25 cellular contexts compared by ENCODE assay signal in genomic region chr19:2527716-2528115, GRCh38. TPM values are rescaled to one million over a fixed set of nuclear protein-coding genes. Genes with fewer than 3 reads are reported as not detected.
DNase-seq lines count a peak whose midpoint lies in the region; ATAC-seq and TF ChIP-seq lines count a peak whose summit lies in the region.
"Had no signal": no experiment of that assay in that cellular context is flagged by ENCODE, and none has a peak within 500 bp of the region (broad histone marks: within the 10 kb centered on the region; RNA-seq: fewer than 3 reads in every experiment).

No MANE protein-coding gene starts in this region.

- H3K79me2 ChIP-seq in mammary epithelial cell (ENCODE audit: insufficient read depth, low read length), result no peaks in the 10 kb centered on the region

- no peak for ATAC-seq in activated B cell treated with CpG ODN at 0.5 μM for 24 hours (ENCODE audit: low read depth)
- ATAC-seq in HG03565 (IDR thresholded peaks at IDR 0.05; ENCODE audit: unreplicated experiment), result no peak
- ATAC-seq: GM12878 had no signal

- no peak overlapping the region for H3K4me2 ChIP-seq in mammary epithelial cell (ENCODE audit: insufficient read depth, low read depth, low read length)
- H3K4me2 ChIP-seq: GM23338 had no signal

- H3K4me3 Mint-ChIP-seq in MCF 10A (ENCODE audit: unreplicated experiment) (no peak overlapping the region), HFFc6 (no peak overlapping the region), activated B cell treated with CpG ODN at 0.5 μM for 24 hours (no peak overlapping the region), type B pancreatic cell (no peak overlapping the region)
- H3K4me3 Mint-ChIP-seq: CD4-positive, CD25-positive, alpha-beta regulatory T cell; GM23338 had no signal

- H3K9me3 Mint-ChIP-seq in MCF 10A (ENCODE audit: unreplicated experiment), result no peaks in the 10 kb centered on the region
- H3K9me3 Mint-ChIP-seq in HFFc6, result no peaks in the 10 kb centered on the region
- peaks cover 2% of the 10 kb centered on the region for H3K9me3 Mint-ChIP-seq in activated B cell treated with CpG ODN at 0.5 μM for 24 hours
- H3K9me3 Mint-ChIP-seq in type B pancreatic cell, result peaks cover 7% of the 10 kb centered on the region
- H3K9me3 Mint-ChIP-seq: GM23338 had no signal

- CTCF ChIA-PET in MCF 10A (lab: Yijun Ruan, JAX), result no interaction called here
- CTCF ChIA-PET in mammary epithelial cell (lab: Charles Lee; ENCODE audit: low non-redundant PET), result no interaction called here
- CTCF ChIA-PET in activated B cell treated with CpG ODN at 0.5 μM for 24 hours (lab: Charles Lee), result no interaction called here

- H4K20me1 ChIP-seq in mammary epithelial cell (ENCODE audit: insufficient read depth, low read length), result no peaks in the 10 kb centered on the region

- BruUV-seq in MCF 10A (replicated peaks; lab: Mats Ljungman, UMichigan) (no TSS peak), mammary epithelial cell (replicated peaks; lab: Mats Ljungman, UMichigan) (no TSS peak)

- H3K27ac Mint-ChIP-seq in MCF 10A (ENCODE audit: low read depth, unreplicated experiment) (peak overlapping the region; percentile 63), HFFc6 (peak overlapping the region; percentile 18; the same call in 1 of the 2 replicates), activated B cell treated with CpG ODN at 0.5 μM for 24 hours (peak overlapping the region; percentile 18), type B pancreatic cell (peak overlapping the region; percentile 41)
- H3K27ac Mint-ChIP-seq: CD4-positive, CD25-positive, alpha-beta regulatory T cell; GM23338 had no signal

- DNase-seq in MCF 10A (ENCODE audit: unreplicated experiment) (no peak), mammary epithelial cell (no peak), HFFc6 (no peak), activated B cell treated with CpG ODN at 0.5 μM for 24 hours (no peak), type B pancreatic cell (ENCODE audit: extremely low spot score, unreplicated experiment) (no peak), NCI-H345 treated with DMSO at 0.1 percent for 48 hours (lab: John Stamatoyannopoulos, UW; ENCODE audit: unreplicated experiment) (no peak), NK-92 (lab: John Stamatoyannopoulos, UW; ENCODE audit: unreplicated experiment) (no peak)
- DNase-seq: 8988T; CD4-positive, CD25-positive, alpha-beta regulatory T cell; DMS 273 treated with DMSO at 0.1 percent for 48 hours; DMS79 treated with DMSO at 0.1 percent for 48 hours; KG1; NCI-H1092 treated with DMSO at 0.1 percent for 48 hours; NCI-H1436 treated with DMSO at 0.1 percent for 48 hours; NCI-H2029; NCI-H2227 treated with DMSO at 0.1 percent for 48 hours; NCI-H510A treated with DMSO at 0.1 percent for 48 hours; NCI-H748 treated with DMSO at 0.1 percent for 48 hours; NK-92 treated with Interleukin-12 subunit alpha and Interleukin-12 subunit beta, amount 100 ng/mL, for 24 hours; Right ventricle myocardium superior; SW 1271 had no signal

- dilution Hi-C loops in mammary epithelial cell (cut with HindIII; ENCODE audit: low sequenced_read_pairs), result no loop called here

- no peak overlapping the region for H3K27ac ChIP-seq in mammary epithelial cell (ENCODE audit: insufficient read depth, low read depth, low read length)
- H3K27ac ChIP-seq: HL-60 had no signal

- H3K36me3 Mint-ChIP-seq in MCF 10A (ENCODE audit: insufficient read depth, unreplicated experiment) (no peaks in the 10 kb centered on the region), HFFc6 (ENCODE audit: low read depth) (no peaks in the 10 kb centered on the region), activated B cell treated with CpG ODN at 0.5 μM for 24 hours (ENCODE audit: low read depth) (peaks cover 25% of the 10 kb centered on the region), type B pancreatic cell (peaks cover 4% of the 10 kb centered on the region)
- H3K36me3 Mint-ChIP-seq: CD4-positive, CD25-positive, alpha-beta regulatory T cell had no signal

- TF ChIP-seq CTCF in MCF 10A (IDR thresholded peaks at IDR 0.05; ENCODE audit: unreplicated experiment), result no peak
- TF ChIP-seq CTCF in mammary epithelial cell (conservative IDR thresholded peaks at IDR 0.05 in 1 of 2, IDR thresholded peaks at IDR 0.05 in 1 of 2; ENCODE audit: extremely low read depth in 1 of 2, insufficient read depth in 1 of 2, low read depth in 1 of 2, low read length in 2 of 2), result no peak
- no peak for TF ChIP-seq CTCF in HFFc6 (IDR thresholded peaks at IDR 0.05)
- no peak for TF ChIP-seq CTCF in activated B cell treated with CpG ODN at 0.5 μM for 24 hours (IDR thresholded peaks at IDR 0.05)
- no peak for TF ChIP-seq CTCF in type B pancreatic cell (conservative IDR thresholded peaks at IDR 0.05)

- H3K9me3 ChIP-seq in mammary epithelial cell (replicated peaks; ENCODE audit: insufficient read depth, low read length), result no peaks in the 10 kb centered on the region

- H3K27me3 Mint-ChIP-seq in MCF 10A (ENCODE audit: insufficient read depth, unreplicated experiment) (no peaks in the 10 kb centered on the region), HFFc6 (ENCODE audit: insufficient read depth) (no peaks in the 10 kb centered on the region; the same call in none of the 2 replicates), activated B cell treated with CpG ODN at 0.5 μM for 24 hours (no peaks in the 10 kb centered on the region), type B pancreatic cell (no peaks in the 10 kb centered on the region)
- H3K27me3 Mint-ChIP-seq: CD4-positive, CD25-positive, alpha-beta regulatory T cell had no signal

- no peak overlapping the region for H2AFZ ChIP-seq in mammary epithelial cell (ENCODE audit: low read depth, low read length)
- H2AFZ ChIP-seq: GM23338 had no signal

- H3K4me1 Mint-ChIP-seq in MCF 10A (ENCODE audit: insufficient read depth, unreplicated experiment), result peaks cover 25% of the 10 kb centered on the region
- peaks cover 42% of the 10 kb centered on the region for H3K4me1 Mint-ChIP-seq in HFFc6 (ENCODE audit: low read depth)
- H3K4me1 Mint-ChIP-seq in activated B cell treated with CpG ODN at 0.5 μM for 24 hours, result peaks cover 12% of the 10 kb centered on the region
- H3K4me1 Mint-ChIP-seq in type B pancreatic cell (ENCODE audit: unreplicated experiment), result peaks cover 4% of the 10 kb centered on the region

- H3K27me3 ChIP-seq in mammary epithelial cell (ENCODE audit: insufficient read depth, low read length), result no peaks in the 10 kb centered on the region

- H3K9ac ChIP-seq in mammary epithelial cell (ENCODE audit: insufficient read depth, low read length), result no peak overlapping the region

- no peaks in the 10 kb centered on the region for H3K36me3 ChIP-seq in mammary epithelial cell (ENCODE audit: insufficient read depth, low read length)

- POLR2A ChIA-PET in MCF 10A (lab: Yijun Ruan, JAX) (interaction anchor here (1.2 to 4.5 kb wide), 2 partner anchors 33 to 51 kb away, joined by 3 to 36 read pairs; partner anchors contain the start of gene GADD45B), activated B cell treated with CpG ODN at 0.5 μM for 24 hours (lab: Charles Lee) (no interaction called here)

- H3K4me1 ChIP-seq in mammary epithelial cell (ENCODE audit: insufficient read depth, low read length), result peaks cover 42% of the 10 kb centered on the region

- no peak overlapping the region for H3K4me3 ChIP-seq in mammary epithelial cell (replicated peaks in 1 of 3; ENCODE audit: insufficient read depth in 1 of 3, low read depth in 2 of 3, low read length in 3 of 3)
- H3K4me3 ChIP-seq: GM12878, GM23338 had no signal

- intact Hi-C loops in MCF 10A (cut with micrococcal nuclease) (loop anchor here (5.0 kb wide), 1 partner anchor 50 kb away; no protein-coding TSS in a partner anchor), mammary epithelial cell (cut with micrococcal nuclease) (loop anchor here (2.0 kb wide), 1 partner anchor 51 kb away; no protein-coding TSS in a partner anchor), activated B cell treated with CpG ODN at 0.5 μM for 24 hours (cut with micrococcal nuclease) (no loop called here)

- in situ Hi-C loops in mammary epithelial cell (cut with MboI; ENCODE audit: low sequenced_read_pairs in 2 of 2), result no loop called here

- 95% methylated on average over 5 of the region's 5 CpGs for WGBS in mammary epithelial cell (ENCODE audit: low coverage, missing lambda C conversion rate)

RNA-seq across cellular contexts. Expression of gene GADD45B, which starts 51.8 kb away (rescaled TPM):
- total RNA-seq in MCF 10A (2022) (28.0 and 53.8 TPM in 2 replicates), mammary epithelial cell (10 to 100 TPM; 18.0 to 83.9 TPM), activated B cell treated with CpG ODN at 0.5 μM for 24 hours (291 and 302 TPM in 2 replicates), type B pancreatic cell (ENCODE audit: low replicate concordance) (31.1 and 67.3 TPM in 2 replicates)
- polyA plus RNA-seq in mammary epithelial cell, result 28.3 TPM
- polyA minus RNA-seq in mammary epithelial cell, result 38.9 TPM
- 10 to 100 TPM; 35.5 to 55.7 (median 39.1) TPM for total RNA-seq in HFFc6 (2021; fragmentation: NEBNext Ultra II Directional; extraction: Animal tissue kit (Norgen Biotek cat#: 25700))
